In genomic region chr11:113991718-113992458, GRCh38 we compare ENCODE assay signal across 11 cellular contexts.
DNase-seq lines count a peak whose midpoint lies in the region; ATAC-seq lines count a peak whose summit lies in the region.
"Had no signal": no experiment of that assay in that cellular context is flagged by ENCODE, and none has a peak within 500 bp of the region (broad histone marks: within the 10 kb centered on the region; RNA-seq: fewer than 3 reads in every experiment).

No MANE protein-coding gene starts in this region.

- ATAC-seq in GM18868 (IDR thresholded peaks at IDR 0.05; ENCODE audit: unreplicated experiment) (no peak), HG02588 (IDR thresholded peaks at IDR 0.05; ENCODE audit: unreplicated experiment) (no peak)
- ATAC-seq: T-helper 17 cell had no signal

- H3K36me3 ChIP-seq in effector memory CD4-positive, alpha-beta T cell (ENCODE audit: control insufficient read depth, insufficient read depth, low read length) = no peaks in the 10 kb centered on the region

- H3K4me1 ChIP-seq in effector memory CD4-positive, alpha-beta T cell (ENCODE audit: control insufficient read depth, insufficient read depth, low read length, poor library complexity, severe bottlenecking) = no peaks in the 10 kb centered on the region

- no peak overlapping the region for H3K27ac ChIP-seq in effector memory CD4-positive, alpha-beta T cell (ENCODE audit: insufficient read depth, low read length, poor library complexity, severe bottlenecking)

- H3K27me3 ChIP-seq in effector memory CD4-positive, alpha-beta T cell (replicated peaks; ENCODE audit: control insufficient read depth, insufficient read depth, low read length, poor library complexity, severe bottlenecking) = no peaks in the 10 kb centered on the region

- H3K9me3 ChIP-seq in effector memory CD4-positive, alpha-beta T cell (ENCODE audit: control insufficient read depth, low read length) = no peaks in the 10 kb centered on the region

- H3K4me3 ChIP-seq in effector memory CD4-positive, alpha-beta T cell (ENCODE audit: insufficient read depth, low read depth, low read length, poor library complexity, severe bottlenecking) = no peak overlapping the region

- DNase-seq in DMS53 (lab: John Stamatoyannopoulos, UW) = peak; percentile 91
- peak; percentile 94 for DNase-seq in NCI-H1105 treated with DMSO at 0.1 percent for 48 hours (lab: John Stamatoyannopoulos, UW)
- peak; percentile 93 for DNase-seq in NCI-H748 (lab: John Stamatoyannopoulos, UW; ENCODE audit: unreplicated experiment)
- DNase-seq in hippocampal formation (lab: John Stamatoyannopoulos, UW) = peak; percentile 8 to 19
- DNase-seq in NAMALWA (ENCODE audit: low spot score) = no peak
- no peak for DNase-seq in effector memory CD4-positive, alpha-beta T cell
- DNase-seq: effector CD8-positive, alpha-beta T cell; kidney; T-helper 17 cell had no signal

Comparison
In these comparisons a context has a peak if more than half of its experiments do, and no peak if none do; other contexts are left out.
1. DNase-seq: peak in DMS53 (single experiment), NCI-H1105 treated with DMSO at 0.1 percent for 48 hours (single experiment), NCI-H748 (single experiment) and hippocampal formation (2 of 2); none in NAMALWA (single experiment) and effector memory CD4-positive, alpha-beta T cell (0 of 3).